16 cellular contexts compared by ENCODE assay signal in genomic region chr12:100197486-100197885, GRCh38.
"Had no signal": no experiment of that assay in that cellular context is flagged by ENCODE, and none has a peak within 500 bp of the region (broad histone marks: within the 10 kb centered on the region; RNA-seq: fewer than 3 reads in every experiment).

No MANE protein-coding gene starts in this region.

- ATAC-seq: activated CD8-positive, alpha-beta memory T cell treated with anti-CD3 and anti-CD28 coated beads, Interleukin-2, amount 10 ng/mL, durations not matched to agents 7 days and 5 days; left ventricle myocardium superior; stimulated activated naive B cell treated with anti-CD40 and anti-IgM and Interleukin-4, amounts not matched to agents 10 μg/mL and 1 μg/mL and 100 μg/mL, for 72 hours; T-helper 17 cell had no signal

- H3K4me3 ChIP-seq: esophagus squamous epithelium had no signal

- H3K27ac Mint-ChIP-seq: activated CD4-positive, alpha-beta memory T cell treated with anti-CD3 and anti-CD28 coated beads, Interleukin-2, amount 10 ng/mL, durations not matched to agents 7 days and 5 days; activated CD8-positive, alpha-beta memory T cell treated with anti-CD3 and anti-CD28 coated beads, Interleukin-2, amount 10 ng/mL, durations not matched to agents 7 days and 5 days; activated naive CD4-positive, alpha-beta T cell treated with anti-CD3 and anti-CD28 coated beads for 36 hours; immature natural killer cell; memory B cell; naive B cell; stimulated activated naive B cell treated with anti-CD40 and anti-IgM and Interleukin-4, amounts not matched to agents 10 μg/mL and 1 μg/mL and 100 μg/mL, for 72 hours had no signal

- H3K9me3 Mint-ChIP-seq: activated CD4-positive, alpha-beta memory T cell treated with anti-CD3 and anti-CD28 coated beads, Interleukin-2, amount 10 ng/mL, durations not matched to agents 7 days and 5 days; activated naive CD4-positive, alpha-beta T cell treated with anti-CD3 and anti-CD28 coated beads for 36 hours; immature natural killer cell; memory B cell; naive B cell; stimulated activated naive B cell treated with anti-CD40 and anti-IgM and Interleukin-4, amounts not matched to agents 10 μg/mL and 1 μg/mL and 100 μg/mL, for 72 hours had no signal

- H3K27me3 ChIP-seq: esophagus squamous epithelium had no signal

- DNase-seq: activated CD4-positive, alpha-beta memory T cell treated with anti-CD3 and anti-CD28 coated beads, Interleukin-2, amount 10 ng/mL, durations not matched to agents 7 days and 5 days; activated CD4-positive, alpha-beta T cell treated with anti-CD3 and anti-CD28 coated beads for 1 hour; activated CD8-positive, alpha-beta memory T cell treated with anti-CD3 and anti-CD28 coated beads, Interleukin-2, amount 10 ng/mL, durations not matched to agents 7 days and 5 days; activated naive CD4-positive, alpha-beta T cell treated with anti-CD3 and anti-CD28 coated beads for 36 hours; effector CD4-positive, alpha-beta T cell; esophagus squamous epithelium; immature natural killer cell; left ventricle myocardium superior; naive B cell; occipital lobe; retina; stimulated activated naive B cell treated with anti-CD40 and anti-IgM and Interleukin-4, amounts not matched to agents 10 μg/mL and 1 μg/mL and 100 μg/mL, for 72 hours; T-helper 17 cell; WERI-Rb-1 had no signal

- H3K9me3 ChIP-seq: esophagus squamous epithelium had no signal

- H3K27ac ChIP-seq: esophagus squamous epithelium, WERI-Rb-1 had no signal

- H3K27me3 Mint-ChIP-seq: activated CD4-positive, alpha-beta memory T cell treated with anti-CD3 and anti-CD28 coated beads, Interleukin-2, amount 10 ng/mL, durations not matched to agents 7 days and 5 days; activated CD8-positive, alpha-beta memory T cell treated with anti-CD3 and anti-CD28 coated beads, Interleukin-2, amount 10 ng/mL, durations not matched to agents 7 days and 5 days; memory B cell; naive B cell; stimulated activated naive B cell treated with anti-CD40 and anti-IgM and Interleukin-4, amounts not matched to agents 10 μg/mL and 1 μg/mL and 100 μg/mL, for 72 hours; T-helper 17 cell had no signal

- H3K4me3 Mint-ChIP-seq: activated CD8-positive, alpha-beta memory T cell treated with anti-CD3 and anti-CD28 coated beads, Interleukin-2, amount 10 ng/mL, durations not matched to agents 7 days and 5 days; activated naive CD4-positive, alpha-beta T cell treated with anti-CD3 and anti-CD28 coated beads for 36 hours; memory B cell; stimulated activated naive B cell treated with anti-CD40 and anti-IgM and Interleukin-4, amounts not matched to agents 10 μg/mL and 1 μg/mL and 100 μg/mL, for 72 hours; T-helper 17 cell had no signal

- FAIRE-seq: astrocyte had no signal
